ENCODE assay signal across 10 cellular contexts in genomic region chr4:56981795-56982201, GRCh38. TPM values are rescaled to one million over a fixed set of nuclear protein-coding genes. Genes with fewer than 3 reads are reported as not detected.
DNase-seq lines count a peak whose midpoint lies in the region; ATAC-seq, FAIRE-seq and TF ChIP-seq lines count a peak whose summit lies in the region.
"Had no signal": no experiment of that assay in that cellular context is flagged by ENCODE, and none has a peak within 500 bp of the region (broad histone marks: within the 10 kb centered on the region; RNA-seq: fewer than 3 reads in every experiment).

No MANE protein-coding gene starts in this region.

- H3K9me3 Mint-ChIP-seq in activated T-cell treated with anti-CD3 and anti-CD28 coated beads, Interleukin-2, amount 50 U/mL, for 72 hours, result no peaks in the 10 kb centered on the region

- peak overlapping the region; percentile 21; the same call in 1 of the 2 replicates for H3K4me3 ChIP-seq in WI38 (ENCODE audit: low read depth, low read length)
- peak overlapping the region in 1 of 8 donors; percentile 27 for H3K4me3 ChIP-seq in spleen

- peak overlapping the region; percentile 82 for H3K27ac Mint-ChIP-seq in activated T-cell treated with anti-CD3 and anti-CD28 coated beads, Interleukin-2, amount 50 U/mL, for 72 hours

- ATAC-seq in activated T-cell treated with anti-CD3 and anti-CD28 coated beads, Interleukin-2, amount 50 U/mL, for 72 hours (replicated peaks in 1 of 2), result no peak
- no peak for ATAC-seq in GM18909 (IDR thresholded peaks at IDR 0.05; ENCODE audit: poor library complexity, unreplicated experiment)

- TF ChIP-seq POLR2A in spleen (IDR thresholded peaks at IDR 0.05), result no peak
- TF ChIP-seq POLR2A in H54 (IDR thresholded peaks at IDR 0.05; ENCODE audit: low read depth, low read length), result no peak

- peaks cover 13 to 26% of the 10 kb centered on the region in 2 donors for H3K36me3 Mint-ChIP-seq in activated T-cell treated with anti-CD3 and anti-CD28 coated beads, Interleukin-2, amount 50 U/mL, for 72 hours (ENCODE audit: insufficient read depth in 2 of 2)

- peak overlapping the region; percentile 99 for H3K4me3 Mint-ChIP-seq in activated T-cell treated with anti-CD3 and anti-CD28 coated beads, Interleukin-2, amount 50 U/mL, for 72 hours

- no peaks in the 10 kb centered on the region for H3K9me3 ChIP-seq in spleen

- intact Hi-C loops in spleen (cut with DNase I; ENCODE audit: low total_unique reads), result no loop called here

- FAIRE-seq in H54 (lab: Jason Lieb, UNC), result no peak
- FAIRE-seq: endometrium had no signal

- H3K4me1 Mint-ChIP-seq in activated T-cell treated with anti-CD3 and anti-CD28 coated beads, Interleukin-2, amount 50 U/mL, for 72 hours (ENCODE audit: low read depth), result peaks cover 51% of the 10 kb centered on the region

- H3K27me3 Mint-ChIP-seq in activated T-cell treated with anti-CD3 and anti-CD28 coated beads, Interleukin-2, amount 50 U/mL, for 72 hours (ENCODE audit: low read depth), result no peaks in the 10 kb centered on the region

- H3K36me3 ChIP-seq in spleen, result peaks cover 0 to 39% (median 20%) of the 10 kb centered on the region in 6 donors

- H3K4me1 ChIP-seq in spleen, result peaks cover 30 to 84% (median 59%) of the 10 kb centered on the region in 6 donors

- WGBS in spleen, 5 donors, result 64 to 76% (median 69%) methylated on average over 4 of the region's 4 CpGs

- H3K27ac ChIP-seq in spleen, result peak overlapping the region in 5 of 8 donors; percentile 23 to 54 (median 36)

- no peak for DNase-seq in activated T-cell treated with anti-CD3 and anti-CD28 coated beads, Interleukin-2, amount 50 U/mL, for 72 hours
- no peak for DNase-seq in activated T-cell treated with anti-CD3 and anti-CD28 coated beads, Interleukin-2, amount 50 U/mL, for 48 hours
- peak; percentile 11 for DNase-seq in fibroblast of peridontal ligament (ENCODE audit: extremely low read depth)
- no peak for DNase-seq in spleen
- no peak for DNase-seq in globus pallidus (ENCODE audit: low spot score)
- no peak for DNase-seq in H54 (ENCODE audit: insufficient read length, low spot score)
- DNase-seq: activated CD8-positive, alpha-beta memory T cell treated with anti-CD3 and anti-CD28 coated beads for 24 hours had no signal

- TF ChIP-seq CTCF in WI38 (IDR thresholded peaks at IDR 0.05; ENCODE audit: low read depth, low read length), result no peak
- no peak for TF ChIP-seq CTCF in spleen (IDR thresholded peaks at IDR 0.05 in 8 of 11, conservative IDR thresholded peaks at IDR 0.05 in 3 of 11)

- H3K27me3 ChIP-seq in spleen (replicated peaks in 1 of 7), result no peaks in the 10 kb centered on the region

RNA-seq across cellular contexts. Expression of gene POLR2B, which starts 3.1 kb away (rescaled TPM):
- total RNA-seq in activated T-cell treated with anti-CD3 and anti-CD28 coated beads, Interleukin-2, amount 50 U/mL, for 72 hours, result 100 to 1,000 TPM; 115 to 135 TPM
- 100 to 1,000 TPM in 2 of 7 donors, 10 to 100 TPM in 5; 78.4 to 119 (median 96.6) TPM for total RNA-seq in spleen
- polyA plus RNA-seq in spleen, result 10 to 100 TPM; 27.4 to 37.9 (median 36.1) TPM

RNA-seq across cellular contexts. Expression of gene NOA1, which starts 4.4 kb away (rescaled TPM):
- total RNA-seq in activated T-cell treated with anti-CD3 and anti-CD28 coated beads, Interleukin-2, amount 50 U/mL, for 72 hours, result 10 to 100 TPM; 32.1 to 34.1 TPM
- total RNA-seq in spleen, result 10 to 100 TPM; 12.2 to 21.4 (median 15.8) TPM
- 10 to 100 TPM in 1 of 3 donors, 1 to 10 TPM in 2; 7.4 to 11.4 (median 8.6) TPM for polyA plus RNA-seq in spleen
